11 cellular contexts compared by ENCODE assay signal in the genomic region with DNA sequence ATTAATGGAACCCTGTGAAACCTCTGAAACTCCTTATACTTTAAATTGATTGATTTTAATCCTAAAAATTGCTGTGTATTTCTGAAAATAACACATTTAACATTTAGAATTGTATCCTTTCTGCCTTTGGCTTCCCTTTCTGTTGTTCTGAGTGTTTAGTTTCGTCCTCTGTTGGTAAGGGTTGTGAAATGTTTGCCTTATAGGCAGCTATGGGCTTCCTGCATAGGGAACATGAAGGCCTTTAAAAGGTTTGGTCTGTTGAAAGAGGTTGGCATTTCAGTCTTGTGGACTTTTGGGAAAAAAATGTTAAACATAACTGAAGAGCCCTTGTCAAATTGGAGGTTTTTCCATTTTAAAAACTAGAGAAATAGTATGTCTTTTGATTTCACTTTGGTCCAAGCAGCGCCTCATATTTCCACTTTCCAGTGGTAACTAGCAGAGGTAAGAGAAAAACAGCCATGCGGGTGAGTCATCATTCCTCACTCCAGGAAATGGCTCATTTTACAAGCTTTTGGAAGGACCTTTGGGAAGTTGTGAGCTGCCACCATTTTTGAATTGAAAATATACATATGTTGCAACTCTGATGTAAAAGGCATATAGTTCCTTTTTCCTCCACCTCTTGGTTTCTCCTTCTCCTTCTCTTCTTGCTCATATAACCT. TPM values are rescaled to one million over a fixed set of nuclear protein-coding genes. Genes with fewer than 3 reads are reported as not detected.
A peak's percentile ranks its signal among the peaks of the same experiment; 100 is the strongest.
DNase-seq lines count a peak whose midpoint lies in the region; ATAC-seq and TF ChIP-seq lines count a peak whose summit lies in the region.
"Had no signal": no experiment of that assay in that cellular context is flagged by ENCODE, and none has a peak within 500 bp of the region (broad histone marks: within the 10 kb centered on the region; RNA-seq: fewer than 3 reads in every experiment).

No MANE protein-coding gene starts in this region.

- peak overlapping the region; percentile 71; the same call in 1 of the 2 replicates for H3K4me2 ChIP-seq in IMR-90 (ENCODE audit: low read depth, low read length)

- H2BK20ac ChIP-seq in IMR-90 (ENCODE audit: low read depth, low read length): peak overlapping the region; percentile 97

- peak overlapping the region; percentile 98 for H2BK120ac ChIP-seq in IMR-90 (ENCODE audit: low read depth, low read length)

- DNase-seq in AG20443 (ENCODE audit: low spot score) (peak; percentile 57), IMR-90 (peak; percentile 95), brain pericyte (ENCODE audit: low read depth, low spot score) (peak; percentile 39), lung (ENCODE audit: low spot score) (no peak)
- DNase-seq in activated T-helper 1 cell treated with anti-CD3 and anti-CD28 coated beads, Interleukin-12 subunit alpha, Interleukin-12 subunit beta, Interleukin-2, Interleukin-4 antibody, amounts not matched to agents 30 ng/mL and 10 ng/mL and 1 ng/mL, durations not matched to agents 14 hours and 24 hours and 36 hours (ENCODE audit: low spot score): no peak
- no peak for DNase-seq in stimulated activated CD4-positive, alpha-beta T cell treated with anti-CD3 and anti-CD28 coated beads, Interleukin-4, amount 100 ng/mL, for 1 hour
- no peak for DNase-seq in activated CD4-positive, CD25-positive, alpha-beta regulatory T cell treated with anti-CD3 and anti-CD28 coated beads, Interleukin-2, amount 50 U/mL, for 72 hours
- DNase-seq: DND-41, T-helper 2 cell had no signal

- H3K27ac ChIP-seq in IMR-90 (ENCODE audit: insufficient read depth, low read length): peak overlapping the region; percentile 67
- H3K27ac ChIP-seq in lung (ENCODE audit: low read depth in 1 of 2, low read length in 1 of 2): no peak overlapping the region

- dilution Hi-C loops in IMR-90 (cut with HindIII; ENCODE audit: low sequenced_read_pairs, unreplicated experiment): no loop called here

- intact Hi-C loops in IMR-90 (cut with micrococcal nuclease): loop anchor here (10.0 kb wide), 1 partner anchor 55 kb away; no protein-coding TSS in a partner anchor
- intact Hi-C loops in activated T-helper 1 cell treated with anti-CD3 and anti-CD28 coated beads, Interleukin-12 subunit alpha, Interleukin-12 subunit beta, Interleukin-2, Interleukin-4 antibody, amounts not matched to agents 30 ng/mL and 10 ng/mL and 1 ng/mL, durations not matched to agents 14 hours and 24 hours and 36 hours (cut with micrococcal nuclease): no loop called here

- H3K4me3 Mint-ChIP-seq in activated T-helper 1 cell treated with anti-CD3 and anti-CD28 coated beads, Interleukin-12 subunit alpha, Interleukin-12 subunit beta, Interleukin-2, Interleukin-4 antibody, amounts not matched to agents 30 ng/mL and 10 ng/mL and 1 ng/mL, durations not matched to agents 14 hours and 24 hours and 36 hours: no peak overlapping the region
- H3K4me3 Mint-ChIP-seq: neural crest cell had no signal

- H3K9ac ChIP-seq in IMR-90 (ENCODE audit: low read depth, low read length): no peak overlapping the region

- H3K14ac ChIP-seq in IMR-90 (replicated peaks; ENCODE audit: low read depth, low read length): peak overlapping the region; percentile 90

- H4K5ac ChIP-seq in IMR-90 (ENCODE audit: low read depth, low read length): peak overlapping the region; percentile 96

- H3K4me1 Mint-ChIP-seq in activated T-helper 1 cell treated with anti-CD3 and anti-CD28 coated beads, Interleukin-12 subunit alpha, Interleukin-12 subunit beta, Interleukin-2, Interleukin-4 antibody, amounts not matched to agents 30 ng/mL and 10 ng/mL and 1 ng/mL, durations not matched to agents 14 hours and 24 hours and 36 hours (ENCODE audit: low read depth): no peaks in the 10 kb centered on the region

- peak overlapping the region; percentile 95 for H4K91ac ChIP-seq in IMR-90 (ENCODE audit: insufficient read depth, low read depth, low read length)

- no peaks in the 10 kb centered on the region for H3K9me3 Mint-ChIP-seq in activated T-helper 1 cell treated with anti-CD3 and anti-CD28 coated beads, Interleukin-12 subunit alpha, Interleukin-12 subunit beta, Interleukin-2, Interleukin-4 antibody, amounts not matched to agents 30 ng/mL and 10 ng/mL and 1 ng/mL, durations not matched to agents 14 hours and 24 hours and 36 hours
- H3K9me3 Mint-ChIP-seq: neural crest cell had no signal

- POLR2A ChIA-PET in IMR-90 (lab: Charles Lee; ENCODE audit: unreplicated experiment): no interaction called here

- H3K4me3 ChIP-seq in IMR-90 (ENCODE audit: insufficient read depth, low read depth, low read length) (no peak overlapping the region), lung (no peak overlapping the region)

- H3K56ac ChIP-seq in IMR-90 (ENCODE audit: extremely low read depth, insufficient read depth, low read length): peak overlapping the region; percentile 65; the same call in 1 of the 2 replicates

- peak overlapping the region; percentile 68; the same call in 1 of the 2 replicates for H2AK5ac ChIP-seq in IMR-90 (ENCODE audit: low read depth, low read length)

- peak overlapping the region; percentile 97 for H2BK5ac ChIP-seq in IMR-90 (ENCODE audit: low read depth, low read length, poor library complexity, severe bottlenecking)

- H2BK15ac ChIP-seq in IMR-90 (ENCODE audit: low read depth, low read length): peak overlapping the region; percentile 82; the same call in 2 of the 3 replicates

- peaks cover 17 to 21% of the 10 kb centered on the region in 2 experiments for H3K79me1 ChIP-seq in IMR-90 (ENCODE audit: low read depth in 1 of 2, low read length in 2 of 2)

- H2AFZ ChIP-seq in IMR-90 (replicated peaks; ENCODE audit: low read length, poor library complexity): peak overlapping the region; percentile 77

- H3K36me3 ChIP-seq in IMR-90 (ENCODE audit: control insufficient read depth, insufficient read depth, low read length) (no peaks in the 10 kb centered on the region), lung (ENCODE audit: control insufficient read depth in 2 of 2, insufficient read depth in 2 of 2, low read length in 2 of 2) (no peaks in the 10 kb centered on the region)

- WGBS in IMR-90 (ENCODE audit: extremely low coverage in 2 of 2, insufficient read length in 1 of 2), 2 experiments: no CpG with 5 or more reads among the region's 3 CpGs
- WGBS in lung, 2 donors: 64 to 73% methylated on average over 3 of the region's 3 CpGs

- no TSS peak for BruUV-seq in IMR-90 (replicated peaks; lab: Mats Ljungman, UMichigan)

- no peaks in the 10 kb centered on the region for H3K9me1 ChIP-seq in IMR-90 (ENCODE audit: insufficient read depth, low read length)

- TF ChIP-seq CTCF in IMR-90 (conservative IDR thresholded peaks at IDR 0.05; ENCODE audit: low read depth, low read length) (no peak), lung (IDR thresholded peaks at IDR 0.05; ENCODE audit: control extremely low read depth, extremely low read depth) (no peak)

- H3K27ac Mint-ChIP-seq in activated T-helper 1 cell treated with anti-CD3 and anti-CD28 coated beads, Interleukin-12 subunit alpha, Interleukin-12 subunit beta, Interleukin-2, Interleukin-4 antibody, amounts not matched to agents 30 ng/mL and 10 ng/mL and 1 ng/mL, durations not matched to agents 14 hours and 24 hours and 36 hours: no peak overlapping the region

- CTCF ChIA-PET in IMR-90 (lab: Yijun Ruan, JAX): interaction anchor here (0.5 kb wide), 1 partner anchor 201 kb away, joined by 3 read pairs; no protein-coding TSS in a partner anchor

- peak overlapping the region; percentile 96 for H3K18ac ChIP-seq in IMR-90 (ENCODE audit: low read depth, low read length)

- no peaks in the 10 kb centered on the region for H3K36me3 Mint-ChIP-seq in activated T-helper 1 cell treated with anti-CD3 and anti-CD28 coated beads, Interleukin-12 subunit alpha, Interleukin-12 subunit beta, Interleukin-2, Interleukin-4 antibody, amounts not matched to agents 30 ng/mL and 10 ng/mL and 1 ng/mL, durations not matched to agents 14 hours and 24 hours and 36 hours (ENCODE audit: low read depth)

- no peak for TF ChIP-seq RAD21 in IMR-90 (IDR thresholded peaks at IDR 0.05; ENCODE audit: low read length)

- ATAC-seq in IMR-90 (ENCODE audit: low read depth) (peak; percentile 78), lung (ENCODE audit: insufficient read depth, low FRiP score) (peak; percentile 25), GM21381 (IDR thresholded peaks at IDR 0.05; ENCODE audit: unreplicated experiment) (no peak)

- H3K27me3 ChIP-seq in IMR-90 (ENCODE audit: control insufficient read depth, insufficient read depth, low read length) (no peaks in the 10 kb centered on the region), lung (ENCODE audit: control insufficient read depth, insufficient read depth) (no peaks in the 10 kb centered on the region)

- peak overlapping the region; percentile 91 to 97 for H4K8ac ChIP-seq in IMR-90 (ENCODE audit: low read depth in 2 of 2, low read length in 2 of 2)

- no peaks in the 10 kb centered on the region for H3K27me3 Mint-ChIP-seq in activated T-helper 1 cell treated with anti-CD3 and anti-CD28 coated beads, Interleukin-12 subunit alpha, Interleukin-12 subunit beta, Interleukin-2, Interleukin-4 antibody, amounts not matched to agents 30 ng/mL and 10 ng/mL and 1 ng/mL, durations not matched to agents 14 hours and 24 hours and 36 hours (ENCODE audit: insufficient read depth)

- no peak overlapping the region for H2AK9ac ChIP-seq in IMR-90 (replicated peaks; ENCODE audit: low read depth, low read length, poor library complexity)

- peaks cover 9% of the 10 kb centered on the region for H3K4me1 ChIP-seq in IMR-90 (ENCODE audit: control insufficient read depth, insufficient read depth, low read length)
- H3K4me1 ChIP-seq in lung (ENCODE audit: control insufficient read depth in 2 of 2, insufficient read depth in 2 of 2, low read length in 2 of 2): no peaks in the 10 kb centered on the region

- peak overlapping the region; percentile 81; the same call in 1 of the 2 replicates for H3K23ac ChIP-seq in IMR-90 (ENCODE audit: low read depth, low read length)

- H3K4ac ChIP-seq in IMR-90 (ENCODE audit: low read depth, low read length): peak overlapping the region; percentile 90

- H4K20me1 ChIP-seq in IMR-90 (ENCODE audit: insufficient read depth, low read length): no peaks in the 10 kb centered on the region

- TF ChIP-seq POLR2A in IMR-90 (IDR thresholded peaks at IDR 0.05; ENCODE audit: low read depth, low read length): no peak

- no peaks in the 10 kb centered on the region for H3K9me3 ChIP-seq in IMR-90 (ENCODE audit: control insufficient read depth, insufficient read depth, low read length)
- no peaks in the 10 kb centered on the region for H3K9me3 ChIP-seq in lung (ENCODE audit: control insufficient read depth in 2 of 2, insufficient read depth in 1 of 2, low read length in 1 of 2)

- in situ Hi-C loops in IMR-90 (cut with MboI; ENCODE audit: low sequenced_read_pairs): loop anchor here (25.0 kb wide), 2 partner anchors 1088 to 1363 kb away; a partner anchor contains a TSS

RNA-seq across cellular contexts. Expression of a gene that starts 22.8 kb away (rescaled TPM):
- total RNA-seq in IMR-90 (2012; rRNA removed): 31.4 and 39.4 TPM in 2 replicates
- polyA plus RNA-seq in IMR-90 (2012; rRNA removed): 14.3 and 14.9 TPM in 2 replicates
- 4.9 and 11.6 TPM in 2 replicates for polyA plus RNA-seq in IMR-90 (2012; cell fraction: cytosol; rRNA removed)
- 4.4 and 7.9 TPM in 2 replicates for polyA plus RNA-seq in IMR-90 (2012; cell fraction: nucleus; rRNA removed; ENCODE audit: low replicate concordance)
- 10 to 100 TPM in 1 of 2 donors, 1 to 10 TPM in 1; 7.3 to 31.4 TPM for total RNA-seq in lung
- polyA plus RNA-seq in lung: 1 to 10 TPM in 1 of 2 donors, under 1 TPM in 1; 0.45 to 2.3 TPM
- not detected in 2 replicates for total RNA-seq in activated T-helper 1 cell treated with anti-CD3 and anti-CD28 coated beads, Interleukin-12 subunit alpha, Interleukin-12 subunit beta, Interleukin-2, Interleukin-4 antibody, amounts not matched to agents 30 ng/mL and 10 ng/mL and 1 ng/mL, durations not matched to agents 14 hours and 24 hours and 36 hours

Comparison
In these comparisons a context has a peak if more than half of its experiments do, and no peak if none do; other contexts are left out.
1. DNase-seq: peak in AG20443 (single experiment), IMR-90 (single experiment) and brain pericyte (single experiment); none in lung (single experiment), activated T-helper 1 cell treated with anti-CD3 and anti-CD28 coated beads, Interleukin-12 subunit alpha, Interleukin-12 subunit beta, Interleukin-2, Interleukin-4 antibody, amounts not matched to agents 30 ng/mL and 10 ng/mL and 1 ng/mL, durations not matched to agents 14 hours and 24 hours and 36 hours (single experiment), stimulated activated CD4-positive, alpha-beta T cell treated with anti-CD3 and anti-CD28 coated beads, Interleukin-4, amount 100 ng/mL, for 1 hour (single experiment) and activated CD4-positive, CD25-positive, alpha-beta regulatory T cell treated with anti-CD3 and anti-CD28 coated beads, Interleukin-2, amount 50 U/mL, for 72 hours (single experiment).